ENCODE assay signal across 9 cellular contexts in the genomic region with DNA sequence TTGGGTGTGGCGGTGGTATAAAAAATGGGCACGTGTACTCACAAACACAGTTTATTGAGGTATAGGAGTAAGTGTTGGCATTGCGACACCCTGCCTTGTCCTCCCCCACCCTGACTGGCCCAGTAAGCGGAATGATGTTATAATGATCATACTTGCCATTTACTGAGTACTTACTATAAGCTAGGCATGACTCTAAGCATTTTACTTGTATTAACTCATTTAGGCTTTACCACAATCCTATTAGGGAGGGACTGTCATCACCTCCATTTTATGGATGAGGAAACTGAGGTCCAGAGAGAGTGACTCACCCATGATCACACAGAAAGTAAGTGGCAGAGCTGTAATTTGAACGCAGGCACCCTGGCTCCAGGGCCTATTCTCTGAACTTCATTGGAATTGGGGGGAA. TPM values are rescaled to one million over a fixed set of nuclear protein-coding genes. Genes with fewer than 3 reads are reported as not detected.
A peak's percentile ranks its signal among the peaks of the same experiment; 100 is the strongest.
DNase-seq lines count a peak whose midpoint lies in the region; ATAC-seq and TF ChIP-seq lines count a peak whose summit lies in the region.
"Had no signal": no experiment of that assay in that cellular context is flagged by ENCODE, and none has a peak within 500 bp of the region (broad histone marks: within the 10 kb centered on the region; RNA-seq: fewer than 3 reads in every experiment).

No MANE protein-coding gene starts in this region.

- peak overlapping the region; percentile 83 for H2BK20ac ChIP-seq in IMR-90 (ENCODE audit: low read depth, low read length)

- H3K27me3 ChIP-seq in IMR-90 (ENCODE audit: control insufficient read depth, insufficient read depth, low read length) (no peaks in the 10 kb centered on the region), body of pancreas (no peaks in the 10 kb centered on the region), muscle layer of colon (ENCODE audit: control insufficient read depth in 1 of 2, insufficient read depth in 2 of 2, low read length in 2 of 2) (no peaks in the 10 kb centered on the region)

- CTCF ChIA-PET in IMR-90 (lab: Yijun Ruan, JAX): interaction anchor here (0.8 to 1.6 kb wide), 2 partner anchors 12 to 20 kb away, joined by 3 to 5 read pairs; no protein-coding TSS in a partner anchor

- H3K23ac ChIP-seq in IMR-90 (ENCODE audit: low read depth, low read length): peak overlapping the region; percentile 73; the same call in 1 of the 2 replicates

- TF ChIP-seq POLR2A in IMR-90 (IDR thresholded peaks at IDR 0.05; ENCODE audit: low read depth, low read length): no peak
- no peak for TF ChIP-seq POLR2A in body of pancreas (IDR thresholded peaks at IDR 0.05)

- peak overlapping the region; percentile 63 for H2BK15ac ChIP-seq in IMR-90 (ENCODE audit: low read depth, low read length)

- H2AK5ac ChIP-seq in IMR-90 (ENCODE audit: low read depth, low read length): peak overlapping the region; percentile 83

- H3K56ac ChIP-seq in IMR-90 (ENCODE audit: extremely low read depth, insufficient read depth, low read length): peak overlapping the region; percentile 39; the same call in 1 of the 2 replicates

- no peak for ATAC-seq in IMR-90 (ENCODE audit: low read depth)
- no peak for ATAC-seq in body of pancreas
- ATAC-seq in GM21367 (IDR thresholded peaks at IDR 0.05; ENCODE audit: unreplicated experiment): no peak

- peak overlapping the region; percentile 72 for H3K14ac ChIP-seq in IMR-90 (replicated peaks; ENCODE audit: low read depth, low read length)

- dilution Hi-C loops in IMR-90 (cut with HindIII; ENCODE audit: low sequenced_read_pairs, unreplicated experiment): no loop called here

- peak overlapping the region; percentile 59 for H4K5ac ChIP-seq in IMR-90 (ENCODE audit: low read depth, low read length)

- DNase-seq in AG08395 (ENCODE audit: low spot score) (peak; percentile 58), IMR-90 (peak; percentile 64), body of pancreas (no peak), posterior cingulate gyrus (no peak), DMS153 treated with DMSO at 0.1 percent for 48 hours (lab: John Stamatoyannopoulos, UW; ENCODE audit: unreplicated experiment) (no peak), KBM-7 (no peak)
- DNase-seq: activated B cell treated with CpG ODN at 0.5 μM for 24 hours had no signal

- peak overlapping the region; percentile 88 for H3K27ac ChIP-seq in IMR-90 (ENCODE audit: insufficient read depth, low read length)
- peak overlapping the region; percentile 59 to 89 (median 74) for H3K27ac ChIP-seq in body of pancreas
- peak overlapping the region; percentile 46 for H3K27ac ChIP-seq in muscle layer of colon (ENCODE audit: low read depth, low read length)

- H3K9me3 ChIP-seq in IMR-90 (ENCODE audit: control insufficient read depth, insufficient read depth, low read length) (no peaks in the 10 kb centered on the region), body of pancreas (no peaks in the 10 kb centered on the region), muscle layer of colon (ENCODE audit: low read length) (no peaks in the 10 kb centered on the region)

- H3K9me1 ChIP-seq in IMR-90 (ENCODE audit: insufficient read depth, low read length): peaks cover 32% of the 10 kb centered on the region

- H3K4me2 ChIP-seq in IMR-90 (ENCODE audit: low read depth, low read length): peak overlapping the region; percentile 98

- H3K18ac ChIP-seq in IMR-90 (ENCODE audit: low read depth, low read length): peak overlapping the region; percentile 62

- TF ChIP-seq RAD21 in IMR-90 (IDR thresholded peaks at IDR 0.05; ENCODE audit: low read length): no peak

- peak overlapping the region; percentile 84 for H4K91ac ChIP-seq in IMR-90 (ENCODE audit: insufficient read depth, low read depth, low read length)

- H3K9ac ChIP-seq in IMR-90 (ENCODE audit: low read depth, low read length) (peak overlapping the region; percentile 89; the same call in 1 of the 2 replicates), muscle layer of colon (ENCODE audit: low read length) (peak overlapping the region; percentile 46)

- no CpG with 5 or more reads among the region's 5 CpGs for WGBS in IMR-90 (ENCODE audit: extremely low coverage in 2 of 2, insufficient read length in 1 of 2), 2 experiments
- 76 to 78% methylated on average over 5 of the region's 5 CpGs for WGBS in body of pancreas, 2 donors

- no peak for TF ChIP-seq CTCF in IMR-90 (conservative IDR thresholded peaks at IDR 0.05; ENCODE audit: low read depth, low read length)
- TF ChIP-seq CTCF in body of pancreas (IDR thresholded peaks at IDR 0.05): no peak

- H2BK5ac ChIP-seq in IMR-90 (ENCODE audit: low read depth, low read length, poor library complexity, severe bottlenecking): peak overlapping the region; percentile 98

- in situ Hi-C loops in IMR-90 (cut with MboI; ENCODE audit: low sequenced_read_pairs) (no loop called here), KBM-7 (cut with MboI; ENCODE audit: low pct_unique_long_range_greater_than_20kb, low sequenced_read_pairs) (no loop called here)

- H2AK9ac ChIP-seq in IMR-90 (replicated peaks; ENCODE audit: low read depth, low read length, poor library complexity): peak overlapping the region; percentile 18

- H3K4me1 ChIP-seq in IMR-90 (ENCODE audit: control insufficient read depth, insufficient read depth, low read length): peaks cover 29% of the 10 kb centered on the region
- H3K4me1 ChIP-seq in body of pancreas: peaks cover 60% of the 10 kb centered on the region
- H3K4me1 ChIP-seq in muscle layer of colon (ENCODE audit: insufficient read depth, low read length): peaks cover 55% of the 10 kb centered on the region

- BruUV-seq in IMR-90 (replicated peaks; lab: Mats Ljungman, UMichigan): no TSS peak

- H2AFZ ChIP-seq in IMR-90 (replicated peaks; ENCODE audit: low read length, poor library complexity): no peak overlapping the region

- H3K4me3 ChIP-seq in IMR-90 (ENCODE audit: insufficient read depth, low read depth, low read length): no peak overlapping the region; the same call in 1 of the 2 replicates
- no peak overlapping the region for H3K4me3 ChIP-seq in body of pancreas
- no peak overlapping the region for H3K4me3 ChIP-seq in muscle layer of colon (ENCODE audit: low read depth in 1 of 2, low read length in 2 of 2)

- intact Hi-C loops in IMR-90 (cut with micrococcal nuclease): loop anchor here (2.0 to 5.0 kb wide), 2 partner anchors 22 to 219 kb away; a partner anchor contains a TSS
- intact Hi-C loops in body of pancreas (cut with DNase I): no loop called here
- intact Hi-C loops in posterior cingulate gyrus (cut with DNase I): no loop called here

- H4K20me1 ChIP-seq in IMR-90 (ENCODE audit: insufficient read depth, low read length): no peaks in the 10 kb centered on the region; the same call in 1 of the 2 replicates

- POLR2A ChIA-PET in IMR-90 (lab: Charles Lee; ENCODE audit: unreplicated experiment): interaction anchor here (2.6 kb wide), 1 partner anchor 22 kb away, joined by 9 read pairs; a partner anchor contains a TSS

- peak overlapping the region; percentile 92 for H3K4ac ChIP-seq in IMR-90 (ENCODE audit: low read depth, low read length)

- H4K8ac ChIP-seq in IMR-90 (ENCODE audit: low read depth in 2 of 2, low read length in 2 of 2): peak overlapping the region; percentile 45 to 74

- peaks cover 10 to 73% of the 10 kb centered on the region in 2 experiments; a peak in 3 of 4 replicates for H3K79me1 ChIP-seq in IMR-90 (ENCODE audit: low read depth in 1 of 2, low read length in 2 of 2)

- H2BK120ac ChIP-seq in IMR-90 (ENCODE audit: low read depth, low read length): peak overlapping the region; percentile 88

- H3K36me3 ChIP-seq in IMR-90 (ENCODE audit: control insufficient read depth, insufficient read depth, low read length) (no peaks in the 10 kb centered on the region), body of pancreas (replicated peaks in 1 of 2; ENCODE audit: insufficient read depth in 1 of 2, low read depth in 2 of 2) (no peaks in the 10 kb centered on the region), muscle layer of colon (ENCODE audit: insufficient read depth, low read length) (peaks cover 8% of the 10 kb centered on the region)

TF ChIP-seq in IMR-90, 13 proteins besides CTCF, POLR2A, EP300 and RAD21 (continues in another document):
- TF ChIP-seq RCOR1 (IDR thresholded peaks at IDR 0.05; ENCODE audit: insufficient replicate concordance, low read length) (peak; percentile 96), SMC3 (IDR thresholded peaks at IDR 0.05; ENCODE audit: low read depth, low read length) (no peak), FOS (IDR thresholded peaks at IDR 0.05; ENCODE audit: low read depth, low read length) (peak; percentile 51; the same call in 1 of the 2 replicates), MXI1 (IDR thresholded peaks at IDR 0.05; ENCODE audit: borderline replicate concordance, low read depth, low read length) (no peak), CEBPB (IDR thresholded peaks at IDR 0.05; ENCODE audit: low read depth, low read length) (peak; percentile 97), CHD1 (IDR thresholded peaks at IDR 0.05; ENCODE audit: low read depth, low read length) (no peak), BHLHE40 (IDR thresholded peaks at IDR 0.05; ENCODE audit: low read depth, low read length) (peak; percentile 84)
- TF ChIP-seq, protein P1, sequence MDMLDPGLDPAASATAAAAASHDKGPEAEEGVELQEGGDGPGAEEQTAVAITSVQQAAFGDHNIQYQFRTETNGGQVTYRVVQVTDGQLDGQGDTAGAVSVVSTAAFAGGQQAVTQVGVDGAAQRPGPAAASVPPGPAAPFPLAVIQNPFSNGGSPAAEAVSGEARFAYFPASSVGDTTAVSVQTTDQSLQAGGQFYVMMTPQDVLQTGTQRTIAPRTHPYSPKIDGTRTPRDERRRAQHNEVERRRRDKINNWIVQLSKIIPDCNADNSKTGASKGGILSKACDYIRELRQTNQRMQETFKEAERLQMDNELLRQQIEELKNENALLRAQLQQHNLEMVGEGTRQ (IDR thresholded peaks at IDR 0.05; ENCODE audit: low read depth, low read length): 0 out of 2 replicates have a peak, but pooled peaks have one; percentile 10

RNA-seq across cellular contexts. Expression of a gene that starts 2.3 kb away (rescaled TPM):
- total RNA-seq in IMR-90 (2012; rRNA removed) (36.1 and 37.5 TPM in 2 replicates), body of pancreas (10 to 100 TPM; 40.2 to 51.6 TPM)
- 42.6 and 53.4 TPM in 2 replicates for polyA plus RNA-seq in IMR-90 (2012; rRNA removed)
- 34.9 and 58.2 TPM in 2 replicates for polyA plus RNA-seq in IMR-90 (2012; cell fraction: cytosol; rRNA removed)
- polyA plus RNA-seq in IMR-90 (2012; cell fraction: nucleus; rRNA removed; ENCODE audit: low replicate concordance): 10.7 and 26.3 TPM in 2 replicates

RNA-seq across cellular contexts. Expression of a gene that starts 22.0 kb away (rescaled TPM):
- 50.2 and 56.1 TPM in 2 replicates for total RNA-seq in IMR-90 (2012; rRNA removed)
- 26.6 and 28.1 TPM in 2 replicates for polyA plus RNA-seq in IMR-90 (2012; rRNA removed)
- polyA plus RNA-seq in IMR-90 (2012; cell fraction: cytosol; rRNA removed): 10.3 and 10.5 TPM in 2 replicates
- polyA plus RNA-seq in IMR-90 (2012; cell fraction: nucleus; rRNA removed; ENCODE audit: low replicate concordance): 11.6 and 41.1 TPM in 2 replicates
- total RNA-seq in body of pancreas: 10 to 100 TPM; 30.6 to 49.4 TPM

Comparison
In these comparisons a context has a peak if more than half of its experiments do, and no peak if none do; other contexts are left out.
1. DNase-seq: peak in AG08395 (single experiment) and IMR-90 (single experiment); none in body of pancreas (0 of 4), posterior cingulate gyrus (0 of 10), DMS153 treated with DMSO at 0.1 percent for 48 hours (single experiment) and KBM-7 (single experiment).
2. Peak in every context shown above with its lines, with median percentiles within 50 percentile points of each other: H3K27ac ChIP-seq.